ENCODE assay signal across 27 cellular contexts in the genomic region with DNA sequence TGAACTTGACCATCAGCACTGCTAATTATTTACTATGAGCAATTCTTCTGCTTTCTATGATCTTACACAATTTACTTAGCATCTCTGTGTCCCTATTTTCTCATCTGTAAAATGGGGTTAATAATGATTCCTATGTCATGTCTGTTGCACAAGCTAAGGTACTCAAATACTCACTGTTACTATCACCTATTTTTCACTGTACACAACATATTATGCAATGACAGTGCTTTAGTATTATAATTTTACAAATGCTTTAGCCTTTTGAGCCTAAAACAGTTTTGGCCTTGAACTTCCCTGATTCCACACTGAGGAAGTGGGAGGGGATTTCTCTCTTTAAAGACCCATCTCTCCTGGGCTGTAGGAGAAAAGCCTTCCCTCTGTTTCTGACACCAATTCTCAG. TPM values are rescaled to one million over a fixed set of nuclear protein-coding genes. Genes with fewer than 3 reads are reported as not detected.
DNase-seq lines count a peak whose midpoint lies in the region; ATAC-seq and TF ChIP-seq lines count a peak whose summit lies in the region.
"Had no signal": no experiment of that assay in that cellular context is flagged by ENCODE, and none has a peak within 500 bp of the region (broad histone marks: within the 10 kb centered on the region; RNA-seq: fewer than 3 reads in every experiment).

No MANE protein-coding gene starts in this region.

- H3K4me1 ChIP-seq in ACC112 (ENCODE audit: control insufficient read depth, insufficient read depth, low read length, unreplicated experiment) (peaks cover 28% of the 10 kb centered on the region), PC-9 (replicated peaks; ENCODE audit: insufficient read depth) (peaks cover 26% of the 10 kb centered on the region), MM.1S (ENCODE audit: low read length) (peaks cover 13% of the 10 kb centered on the region), adrenal gland (replicated peaks in 1 of 2) (no peaks in the 10 kb centered on the region)
- peaks cover 58% of the 10 kb centered on the region for H3K4me1 ChIP-seq in CD8-positive, alpha-beta T cell (ENCODE audit: insufficient read depth, low read length)
- H3K4me1 ChIP-seq: esophagus muscularis mucosa, neural progenitor cell, testis had no signal

- H3K4me3 ChIP-seq in ACC112 (ENCODE audit: low read depth, low read length): no peak overlapping the region
- H3K4me3 ChIP-seq in CD8-positive, alpha-beta T cell (ENCODE audit: low read depth, low read length): no peak overlapping the region
- H3K4me3 ChIP-seq in PC-9: no peak overlapping the region
- no peak overlapping the region for H3K4me3 ChIP-seq in MM.1S (ENCODE audit: low read length)
- no peak overlapping the region for H3K4me3 ChIP-seq in adrenal gland
- H3K4me3 ChIP-seq: esophagus muscularis mucosa, heart right ventricle, lower lobe of right lung, neural progenitor cell, sigmoid colon, testis had no signal

- peak overlapping the region; percentile 19 for H3K27ac Mint-ChIP-seq in CD8-positive, alpha-beta T cell
- peak overlapping the region; percentile 79 to 80 for H3K27ac Mint-ChIP-seq in effector memory CD8-positive, alpha-beta T cell
- H3K27ac Mint-ChIP-seq: dendritic cell treated with granulocyte-macrophage colony-stimulating factor and Interleukin-4, amounts not matched to agents 40 ng/mL and 50 ng/mL, for 4 days; neural progenitor cell had no signal

- no peak for TF ChIP-seq CTCF in CD8-positive, alpha-beta T cell (IDR thresholded peaks at IDR 0.05)
- no peak for TF ChIP-seq CTCF in PC-9 (conservative IDR thresholded peaks at IDR 0.05)
- no peak for TF ChIP-seq CTCF in MM.1S (IDR thresholded peaks at IDR 0.05; ENCODE audit: low read length)
- TF ChIP-seq CTCF in adrenal gland (IDR thresholded peaks at IDR 0.05): no peak

- H3K79me2 ChIP-seq in ACC112 (ENCODE audit: control insufficient read depth, insufficient read depth, low read length, unreplicated experiment) (no peaks in the 10 kb centered on the region), PC-9 (ENCODE audit: low read depth) (no peaks in the 10 kb centered on the region), MM.1S (ENCODE audit: low read length) (no peaks in the 10 kb centered on the region)

- H3K27ac ChIP-seq in ACC112 (ENCODE audit: low read depth, low read length): peak overlapping the region; percentile 91
- no peak overlapping the region for H3K27ac ChIP-seq in CD8-positive, alpha-beta T cell (ENCODE audit: low read depth, low read length)
- peak overlapping the region; percentile 82; the same call in 1 of the 2 replicates for H3K27ac ChIP-seq in PC-9
- H3K27ac ChIP-seq in MM.1S (ENCODE audit: low read length): no peak overlapping the region
- H3K27ac ChIP-seq in adrenal gland: no peak overlapping the region
- H3K27ac ChIP-seq: esophagus muscularis mucosa, heart right ventricle, lower lobe of right lung, neural progenitor cell, RWPE1, sigmoid colon, testis had no signal

- no peak for DNase-seq in CD8-positive, alpha-beta T cell
- no peak for DNase-seq in PC-9
- DNase-seq in effector memory CD8-positive, alpha-beta T cell: no peak
- no peak for DNase-seq in MM.1S
- no peak for DNase-seq in NCI-H524 (lab: John Stamatoyannopoulos, UW)
- DNase-seq in adrenal gland: no peak
- DNase-seq: activated CD4-positive, alpha-beta T cell treated with anti-CD3 and anti-CD28 coated beads for 4 hours; C1 segment of cervical spinal cord; central memory CD4-positive, alpha-beta T cell; foreskin melanocyte; heart right ventricle; lower lobe of right lung; NCI-H2081 treated with DMSO at 0.1 percent for 48 hours; NCI-H226; posterior cingulate gyrus; sigmoid colon; stimulated activated naive CD4-positive, alpha-beta T cell; testis had no signal

- H2AFZ ChIP-seq in ACC112 (ENCODE audit: low read length, unreplicated experiment) (peak overlapping the region; percentile 39), PC-9 (no peak overlapping the region), MM.1S (ENCODE audit: low read length) (no peak overlapping the region)
- H2AFZ ChIP-seq: neural progenitor cell had no signal

- no peak for TF ChIP-seq POLR2A in adrenal gland (IDR thresholded peaks at IDR 0.05)

- peaks cover 75% of the 10 kb centered on the region for H3K4me1 Mint-ChIP-seq in CD8-positive, alpha-beta T cell (ENCODE audit: low read depth)
- peaks cover 24 to 52% of the 10 kb centered on the region in 2 donors for H3K4me1 Mint-ChIP-seq in effector memory CD8-positive, alpha-beta T cell (ENCODE audit: low read depth in 2 of 2)

- peaks cover 3% of the 10 kb centered on the region for H3K36me3 Mint-ChIP-seq in CD8-positive, alpha-beta T cell
- H3K36me3 Mint-ChIP-seq in effector memory CD8-positive, alpha-beta T cell (ENCODE audit: insufficient read depth): no peaks in the 10 kb centered on the region
- H3K36me3 Mint-ChIP-seq: neural progenitor cell had no signal

- no peaks in the 10 kb centered on the region for H3K9me2 ChIP-seq in PC-9 (ENCODE audit: insufficient read depth)
- H3K9me2 ChIP-seq in MM.1S (replicated peaks; ENCODE audit: insufficient read depth, low read length): no peaks in the 10 kb centered on the region

- H3K9ac ChIP-seq in MM.1S (ENCODE audit: low read length): no peak overlapping the region
- H3K9ac ChIP-seq: neural progenitor cell had no signal

- no peak for ATAC-seq in CD8-positive, alpha-beta T cell
- no peak for ATAC-seq in effector memory CD8-positive, alpha-beta T cell (replicated peaks)
- ATAC-seq: activated naive CD4-positive, alpha-beta T cell treated with anti-CD3 and anti-CD28 coated beads, Interleukin-2, amount 50 U/mL, for 72 hours; heart right ventricle; lower lobe of right lung had no signal

- H3K27me3 ChIP-seq in ACC112 (ENCODE audit: insufficient read depth, low read length): no peaks in the 10 kb centered on the region
- H3K27me3 ChIP-seq in CD8-positive, alpha-beta T cell (ENCODE audit: insufficient read depth, low read length): no peaks in the 10 kb centered on the region
- no peaks in the 10 kb centered on the region for H3K27me3 ChIP-seq in PC-9 (ENCODE audit: insufficient read depth, low read depth)
- H3K27me3 ChIP-seq in MM.1S (replicated peaks; ENCODE audit: insufficient read depth, low read length): no peaks in the 10 kb centered on the region
- no peaks in the 10 kb centered on the region for H3K27me3 ChIP-seq in adrenal gland
- H3K27me3 ChIP-seq: esophagus muscularis mucosa, heart right ventricle, neural progenitor cell, sigmoid colon, testis had no signal

- no TSS peak for BruUV-seq in PC-9 (replicated peaks; lab: Mats Ljungman, UMichigan)

- no peak overlapping the region for H3K4me3 Mint-ChIP-seq in CD8-positive, alpha-beta T cell
- peak overlapping the region in 1 of 2 donors; percentile 21 for H3K4me3 Mint-ChIP-seq in effector memory CD8-positive, alpha-beta T cell
- H3K4me3 Mint-ChIP-seq: dendritic cell treated with granulocyte-macrophage colony-stimulating factor and Interleukin-4, amounts not matched to agents 40 ng/mL and 50 ng/mL, for 4 days; neural progenitor cell had no signal

- no peaks in the 10 kb centered on the region for H3K9me3 ChIP-seq in CD8-positive, alpha-beta T cell (ENCODE audit: low read length)
- H3K9me3 ChIP-seq in PC-9 (ENCODE audit: insufficient read depth, low read depth): peaks cover 7% of the 10 kb centered on the region; the same call in 1 of the 2 replicates
- no peaks in the 10 kb centered on the region for H3K9me3 ChIP-seq in MM.1S (replicated peaks; ENCODE audit: insufficient read depth, low read length)
- no peaks in the 10 kb centered on the region for H3K9me3 ChIP-seq in adrenal gland (replicated peaks in 1 of 3)
- H3K9me3 ChIP-seq: testis had no signal

- CTCF ChIA-PET in CD8-positive, alpha-beta T cell (lab: Charles Lee): interaction anchor here (1.1 kb wide), 1 partner anchor 15 kb away, joined by 3 read pairs; no protein-coding TSS in a partner anchor
- CTCF ChIA-PET in PC-9 (lab: Charles Lee): no interaction called here

- H3F3A ChIP-seq in PC-9 (ENCODE audit: insufficient read depth, low read depth) (peaks cover 15% of the 10 kb centered on the region; the same call in 1 of the 2 replicates), MM.1S (ENCODE audit: insufficient read depth, low read length) (0 out of 2 replicates have a peak, but pooled peaks cover 3% of the 10 kb centered on the region)

- H4K20me1 ChIP-seq in PC-9 (ENCODE audit: insufficient read depth): no peaks in the 10 kb centered on the region
- no peaks in the 10 kb centered on the region for H4K20me1 ChIP-seq in MM.1S (ENCODE audit: insufficient read depth, low read length)

- H3K4me2 ChIP-seq in PC-9 (no peak overlapping the region), MM.1S (ENCODE audit: low read depth, low read length) (no peak overlapping the region)
- H3K4me2 ChIP-seq: neural progenitor cell had no signal

- H3K27me3 Mint-ChIP-seq in CD8-positive, alpha-beta T cell (ENCODE audit: low read depth): no peaks in the 10 kb centered on the region
- H3K27me3 Mint-ChIP-seq in effector memory CD8-positive, alpha-beta T cell: no peaks in the 10 kb centered on the region
- H3K27me3 Mint-ChIP-seq: dendritic cell treated with granulocyte-macrophage colony-stimulating factor and Interleukin-4, amounts not matched to agents 40 ng/mL and 50 ng/mL, for 4 days had no signal

- H3K9me3 Mint-ChIP-seq in CD8-positive, alpha-beta T cell: peaks cover 6% of the 10 kb centered on the region
- peaks cover 0 to 5% of the 10 kb centered on the region in 2 donors for H3K9me3 Mint-ChIP-seq in effector memory CD8-positive, alpha-beta T cell

- POLR2A ChIA-PET in CD8-positive, alpha-beta T cell (lab: Charles Lee): no interaction called here
- POLR2A ChIA-PET in PC-9 (lab: Charles Lee; ENCODE audit: unreplicated experiment): no interaction called here

- intact Hi-C loops in CD8-positive, alpha-beta T cell (cut with DNase I, micrococcal nuclease): loop anchor here (2.0 to 5.0 kb wide), 2 partner anchors 40 to 47 kb away; no protein-coding TSS in a partner anchor
- intact Hi-C loops in PC-9 (cut with micrococcal nuclease; ENCODE audit: unreplicated experiment): no loop called here
- intact Hi-C loops in adrenal gland (cut with DNase I): no loop called here

- H3K36me3 ChIP-seq in ACC112 (ENCODE audit: insufficient read depth, low read length) (no peaks in the 10 kb centered on the region), PC-9 (ENCODE audit: low read depth) (no peaks in the 10 kb centered on the region), MM.1S (replicated peaks; ENCODE audit: insufficient read depth, low read length) (no peaks in the 10 kb centered on the region), adrenal gland (replicated peaks in 1 of 2) (no peaks in the 10 kb centered on the region)
- H3K36me3 ChIP-seq in CD8-positive, alpha-beta T cell (ENCODE audit: insufficient read depth, low read length): no peaks in the 10 kb centered on the region
- H3K36me3 ChIP-seq: esophagus muscularis mucosa, heart right ventricle, lower lobe of right lung, neural progenitor cell, sigmoid colon had no signal

RNA-seq across cellular contexts. Expression of a gene that starts 36.9 kb away (rescaled TPM):
- total RNA-seq in CD8-positive, alpha-beta T cell: 10 to 100 TPM; 26.3 to 29.3 TPM
- total RNA-seq in PC-9 (2021): not detected in 2 replicates
- 1 to 10 TPM in 3 of 8 donors, under 1 TPM in 5; 0.14 to 2.6 (median 0.39) TPM for total RNA-seq in adrenal gland
- under 1 TPM; 0.07 to 0.31 (median 0.16) TPM for polyA plus RNA-seq in adrenal gland
- total RNA-seq: Daoy, H4, SK-MEL-5 had no signal

Comparison
In these comparisons a context has a peak if more than half of its experiments do, and no peak if none do; other contexts are left out.
1. H3K27ac ChIP-seq: peak in ACC112 (single experiment) and PC-9 (single experiment); none in CD8-positive, alpha-beta T cell (single experiment), MM.1S (single experiment) and adrenal gland (0 of 5).
2. RNA of a gene that starts 36.9 kb away (total RNA-seq): 26.3 to 29.3 TPM in CD8-positive, alpha-beta T cell; 0.14 to 2.6 TPM in adrenal gland and not detected in PC-9; every median in the first group is over 4 times any median in the second.
3. intact Hi-C loops: an anchor here in CD8-positive, alpha-beta T cell (2.0 to 5.0 kb wide); none called in PC-9 and adrenal gland.